8 cellular contexts compared by ENCODE assay signal in the genomic region with DNA sequence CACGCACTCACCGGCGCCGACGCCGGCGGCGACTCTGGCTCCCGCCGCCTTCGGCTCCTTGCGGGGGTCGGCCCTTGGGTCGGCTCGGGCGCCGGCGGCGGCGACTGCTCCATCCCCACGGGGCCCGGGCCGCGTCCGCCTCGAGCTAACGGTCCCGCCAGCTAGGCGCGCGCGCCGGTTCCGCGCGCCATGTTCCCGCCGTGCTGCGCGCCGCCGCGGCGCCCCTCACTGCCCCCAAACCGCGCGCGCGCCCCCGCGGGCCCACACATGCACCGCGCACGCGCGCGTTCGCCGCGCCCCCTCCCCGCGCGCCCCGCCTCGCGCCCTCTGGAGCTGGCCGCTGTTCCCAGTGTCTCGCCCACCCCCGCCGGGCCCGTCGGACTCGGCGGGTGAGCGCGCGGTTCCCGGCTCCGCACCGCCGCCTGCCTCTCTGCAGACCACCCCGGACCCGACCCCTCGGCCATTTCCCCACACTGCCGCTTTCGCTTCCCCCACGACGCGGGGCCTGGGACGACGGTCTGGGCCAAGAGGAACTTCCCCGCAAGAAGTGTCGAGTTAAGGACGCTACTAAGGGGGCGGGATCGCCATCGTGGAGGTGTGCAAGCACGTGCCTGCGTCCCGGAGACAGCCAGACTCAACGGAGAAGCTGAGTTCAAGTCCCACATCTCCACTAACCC. TPM values are rescaled to one million over a fixed set of nuclear protein-coding genes. Genes with fewer than 3 reads are reported as not detected.
DNase-seq lines count a peak whose midpoint lies in the region; ATAC-seq and TF ChIP-seq lines count a peak whose summit lies in the region.
"Not testable (repeated sequence)": the region's sequence is repeated elsewhere in the genome, so short reads cannot be mapped to it uniquely, and the experiment has no call there.

A gene (minus strand): TSS at position 230 of the 677 bp plus-strand sequence. CDS start 117 bp downstream, at position 113.

- H3K27me3 Mint-ChIP-seq in T-helper 17 cell: peaks cover 41% of the 10 kb centered on the region

- peak within 1 kb of the TSS; percentile 77 for H3K4me3 ChIP-seq in AG04450 (ENCODE audit: low read depth, low read length)
- peak within 1 kb of the TSS; percentile 79 to 80 for H3K4me3 ChIP-seq in ascending aorta
- peak within 1 kb of the TSS; percentile 83 to 91 for H3K4me3 ChIP-seq in foreskin fibroblast (ENCODE audit: low read depth in 1 of 2, low read length in 2 of 2)
- H3K4me3 ChIP-seq in skeletal muscle cell (ENCODE audit: low read depth, low read length): peak within 1 kb of the TSS; percentile 69

- CTCF ChIA-PET in AG04450 (lab: Charles Lee): interaction anchor here (0.6 kb wide), 1 partner anchor 599 kb away, joined by 3 read pairs; no protein-coding TSS in a partner anchor

- H3K27me3 ChIP-seq in AG04450 (ENCODE audit: control insufficient read depth, insufficient read depth, low read length); ascending aorta: not testable (repeated sequence)

- peak within 1 kb of the TSS; percentile 88 for H3K4me3 Mint-ChIP-seq in T-helper 17 cell

- peak within 1 kb of the TSS; percentile 61 for H3K27ac Mint-ChIP-seq in T-helper 17 cell

- not testable (repeated sequence) for H3K27ac ChIP-seq in AG04450 (ENCODE audit: low read depth, low read length)
- peak within 1 kb of the TSS; percentile 27 to 42 for H3K27ac ChIP-seq in ascending aorta

- DNase-seq in AG04450 (ENCODE audit: low read depth, low spot score) (peak; percentile 27), GM13976 (ENCODE audit: low spot score) (peak; percentile 64), NCI-H187 (lab: John Stamatoyannopoulos, UW) (peak; percentile 18 to 38), T-helper 17 cell (peak in 1 of 3 donors; percentile 14), ascending aorta (ENCODE audit: low spot score in 2 of 2) (peak; percentile 15 to 89), foreskin fibroblast (peak; percentile 79 to 94), medulla oblongata (ENCODE audit: extremely low spot score) (peak; percentile 76), skeletal muscle cell (ENCODE audit: low read depth) (peak; percentile 47)

- H3K36me3 ChIP-seq in ascending aorta: not testable (repeated sequence)

- intact Hi-C loops in ascending aorta (cut with DNase I): loop anchor here (1.0 to 10.0 kb wide), 4 partner anchors 31 to 123 kb away; a partner anchor contains a TSS

- POLR2A ChIA-PET in AG04450 (lab: Yijun Ruan, JAX): interaction anchor here (0.6 to 2.1 kb wide), 5 partner anchors 31 to 270 kb away, joined by 3 to 6 read pairs (median 6); a partner anchor contains a TSS

- not testable (repeated sequence) for H3K4me1 Mint-ChIP-seq in T-helper 17 cell

- TF ChIP-seq CTCF in AG04450 (IDR thresholded peaks at IDR 0.05; ENCODE audit: low read depth, low read length); GM13976 (IDR thresholded peaks at IDR 0.05; ENCODE audit: borderline replicate concordance, control extremely low read depth, extremely low read depth, insufficient read depth, missing control alignments); ascending aorta (IDR thresholded peaks at IDR 0.05); foreskin fibroblast (IDR thresholded peaks at IDR 0.05; ENCODE audit: low read depth, low read length): not testable (repeated sequence)

- in situ Hi-C loops in GM13976 (cut with MboI; ENCODE audit: low sequenced_read_pairs, unreplicated experiment): not testable (repeated sequence)

- H3K4me1 ChIP-seq in ascending aorta: not testable (repeated sequence)

- not testable (repeated sequence) for ATAC-seq in T-helper 17 cell

- not testable (repeated sequence) for H3K9me3 ChIP-seq in AG04450 (ENCODE audit: control insufficient read depth, insufficient read depth, low read length); T-helper 17 cell (ENCODE audit: control insufficient read depth, low read length, poor library complexity, severe bottlenecking); ascending aorta

- H3K36me3 Mint-ChIP-seq in T-helper 17 cell (ENCODE audit: low read depth): not testable (repeated sequence)

RNA-seq across cellular contexts. Expression of the gene that starts here (rescaled TPM):
- polyA plus RNA-seq in AG04450 (2011; rRNA removed): 11.2 and 14.1 TPM in 2 replicates
- 52.0 and 55.0 TPM in 2 replicates for polyA minus RNA-seq in AG04450 (2011; rRNA and poly(A)+ RNA removed)
- total RNA-seq in T-helper 17 cell: 1 to 10 TPM in 1 of 2 donors, under 1 TPM in 1; 0.40 to 1.9 TPM
- total RNA-seq in ascending aorta: 24.5 TPM
